1 cellular context compared by ENCODE assay signal in the genomic region with DNA sequence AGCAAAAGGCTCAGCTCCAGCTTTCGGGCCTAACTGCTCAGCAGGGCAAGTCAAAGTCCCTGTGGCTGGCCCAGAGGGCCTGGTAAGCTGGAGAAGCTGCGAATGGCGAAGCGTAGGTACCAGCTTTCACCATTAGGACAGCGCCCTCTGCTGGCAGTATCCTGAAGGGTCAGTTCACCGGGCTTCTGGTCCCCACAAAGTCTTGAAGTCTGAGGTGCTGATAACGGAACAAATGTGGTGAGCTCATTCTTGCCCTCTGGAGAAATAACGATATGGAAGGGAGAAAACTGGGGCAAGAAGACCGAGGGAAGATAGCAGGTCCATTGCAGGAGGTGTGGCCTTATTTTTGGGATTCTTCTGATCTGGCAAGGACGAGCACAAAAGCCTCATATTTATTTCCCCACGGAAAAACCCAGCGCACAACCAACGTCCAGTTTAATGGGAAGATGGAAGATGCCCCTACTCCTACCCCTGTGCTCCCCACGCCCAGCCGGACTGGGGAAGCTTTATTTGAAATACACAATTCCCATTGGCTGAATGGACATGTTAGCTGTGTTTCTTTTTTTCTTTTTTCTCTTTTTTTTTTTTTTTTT.
TF ChIP-seq lines count a peak whose summit lies in the region.

No MANE protein-coding gene starts in this region.

TF ChIP-seq in K562, 482 proteins besides CTCF, POLR2A, EP300 and RAD21 (continued from another document and continues in another):
- TF ChIP-seq MYNN (IDR thresholded peaks at IDR 0.05) (no peak), MYNN (CRISPR knock-in tag; IDR thresholded peaks at IDR 0.05) (no peak), CC2D1A (IDR thresholded peaks at IDR 0.05) (peak; percentile 70; the same call in 1 of the 2 replicates), NCOA1 (IDR thresholded peaks at IDR 0.05; ENCODE audit: low read depth) (no peak), PRPF4 (IDR thresholded peaks at IDR 0.05; ENCODE audit: insufficient read depth, low read depth, low read length, poor library complexity, severe bottlenecking) (no peak), BCL6 (CRISPR knock-in tag; IDR thresholded peaks at IDR 0.05) (no peak), ARID1B (IDR thresholded peaks at IDR 0.05) (peak; percentile 45), CREM (IDR thresholded peaks at IDR 0.05; ENCODE audit: low read depth) (peak; percentile 55), ZNF41 (CRISPR knock-in tag; conservative IDR thresholded peaks at IDR 0.05) (no peak), HCFC1 (IDR thresholded peaks at IDR 0.05; ENCODE audit: low read depth, low read length) (peak; percentile 19; the same call in 1 of the 2 replicates), NCOA4 (IDR thresholded peaks at IDR 0.05; ENCODE audit: partially characterized antibody) (no peak), CREB1 (IDR thresholded peaks at IDR 0.05) (no peak), CREB1 (CRISPR knock-in tag; IDR thresholded peaks at IDR 0.05) (no peak), SMARCB1 (IDR thresholded peaks at IDR 0.05; ENCODE audit: insufficient read length, low read depth) (no peak), GTF2F1 (IDR thresholded peaks at IDR 0.05; ENCODE audit: low read depth, low read length) (no peak), MCM5 (IDR thresholded peaks at IDR 0.05; ENCODE audit: low read depth) (no peak), COPS2 (conservative IDR thresholded peaks at IDR 0.05) (no peak), STAG1 (CRISPR knock-in tag; IDR thresholded peaks at IDR 0.05; ENCODE audit: borderline replicate concordance) (peak; percentile 46; the same call in 1 of the 2 replicates), JUND (IDR thresholded peaks at IDR 0.05; ENCODE audit: borderline replicate concordance, low read depth, low read length) (peak; percentile 75), JUND (tag; IDR thresholded peaks at IDR 0.05; ENCODE audit: borderline replicate concordance, low read depth, low read length) (peak; percentile 79; the same call in 2 of the 3 replicates), ZNF444 (CRISPR knock-in tag; IDR thresholded peaks at IDR 0.05) (no peak), STAT5A (IDR thresholded peaks at IDR 0.05; ENCODE audit: borderline replicate concordance, low read length) (no peak), POLR2AphosphoS2 (IDR thresholded peaks at IDR 0.05; ENCODE audit: low read length) (0 out of 2 replicates have a peak, but pooled peaks have one; percentile 51), PHF8 (IDR thresholded peaks at IDR 0.05; ENCODE audit: borderline replicate concordance, low read length) (no peak), ZNF431 (CRISPR knock-in tag; IDR thresholded peaks at IDR 0.05) (no peak), SMARCA5 (IDR thresholded peaks at IDR 0.05) (no peak)
- TF ChIP-seq, protein P1, sequence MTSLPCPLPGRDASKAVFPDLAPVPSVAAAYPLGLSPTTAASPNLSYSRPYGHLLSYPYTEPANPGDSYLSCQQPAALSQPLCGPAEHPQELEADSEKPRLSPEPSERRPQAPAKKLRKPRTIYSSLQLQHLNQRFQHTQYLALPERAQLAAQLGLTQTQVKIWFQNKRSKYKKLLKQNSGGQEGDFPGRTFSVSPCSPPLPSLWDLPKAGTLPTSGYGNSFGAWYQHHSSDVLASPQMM (CRISPR knock-in tag; IDR thresholded peaks at IDR 0.05): no peak
- TF ChIP-seq, protein P2, sequence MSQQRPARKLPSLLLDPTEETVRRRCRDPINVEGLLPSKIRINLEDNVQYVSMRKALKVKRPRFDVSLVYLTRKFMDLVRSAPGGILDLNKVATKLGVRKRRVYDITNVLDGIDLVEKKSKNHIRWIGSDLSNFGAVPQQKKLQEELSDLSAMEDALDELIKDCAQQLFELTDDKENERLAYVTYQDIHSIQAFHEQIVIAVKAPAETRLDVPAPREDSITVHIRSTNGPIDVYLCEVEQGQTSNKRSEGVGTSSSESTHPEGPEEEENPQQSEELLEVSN (IDR thresholded peaks at IDR 0.05; ENCODE audit: borderline replicate concordance in 1 of 2, extremely low read depth in 1 of 2, insufficient read depth in 1 of 2, insufficient read length in 1 of 2, low read depth in 1 of 2, low read length in 1 of 2, poor library complexity in 1 of 2, severe bottlenecking in 1 of 2): no peak
- TF ChIP-seq, protein P3, sequence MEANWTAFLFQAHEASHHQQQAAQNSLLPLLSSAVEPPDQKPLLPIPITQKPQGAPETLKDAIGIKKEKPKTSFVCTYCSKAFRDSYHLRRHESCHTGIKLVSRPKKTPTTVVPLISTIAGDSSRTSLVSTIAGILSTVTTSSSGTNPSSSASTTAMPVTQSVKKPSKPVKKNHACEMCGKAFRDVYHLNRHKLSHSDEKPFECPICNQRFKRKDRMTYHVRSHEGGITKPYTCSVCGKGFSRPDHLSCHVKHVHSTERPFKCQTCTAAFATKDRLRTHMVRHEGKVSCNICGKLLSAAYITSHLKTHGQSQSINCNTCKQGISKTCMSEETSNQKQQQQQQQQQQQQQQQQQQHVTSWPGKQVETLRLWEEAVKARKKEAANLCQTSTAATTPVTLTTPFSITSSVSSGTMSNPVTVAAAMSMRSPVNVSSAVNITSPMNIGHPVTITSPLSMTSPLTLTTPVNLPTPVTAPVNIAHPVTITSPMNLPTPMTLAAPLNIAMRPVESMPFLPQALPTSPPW (CRISPR knock-in tag; IDR thresholded peaks at IDR 0.05): no peak; the same call in 1 of the 2 replicates
- TF ChIP-seq, protein P4, sequence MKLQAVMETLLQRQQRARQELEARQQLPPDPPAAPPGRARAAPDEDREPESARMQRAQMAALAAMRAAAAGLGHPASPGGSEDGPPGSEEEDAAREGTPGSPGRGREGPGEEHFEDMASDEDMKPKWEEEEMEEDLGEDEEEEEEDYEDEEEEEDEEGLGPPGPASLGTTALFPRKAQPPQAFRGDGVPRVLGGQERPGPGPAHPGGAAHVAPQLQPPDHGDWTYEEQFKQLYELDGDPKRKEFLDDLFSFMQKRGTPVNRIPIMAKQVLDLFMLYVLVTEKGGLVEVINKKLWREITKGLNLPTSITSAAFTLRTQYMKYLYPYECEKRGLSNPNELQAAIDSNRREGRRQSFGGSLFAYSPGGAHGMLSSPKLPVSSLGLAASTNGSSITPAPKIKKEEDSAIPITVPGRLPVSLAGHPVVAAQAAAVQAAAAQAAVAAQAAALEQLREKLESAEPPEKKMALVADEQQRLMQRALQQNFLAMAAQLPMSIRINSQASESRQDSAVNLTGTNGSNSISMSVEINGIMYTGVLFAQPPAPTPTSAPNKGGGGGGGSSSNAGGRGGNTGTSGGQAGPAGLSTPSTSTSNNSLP (IDR thresholded peaks at IDR 0.05; ENCODE audit: borderline replicate concordance, low read depth, low read length): no peak
- TF ChIP-seq, protein P5, sequence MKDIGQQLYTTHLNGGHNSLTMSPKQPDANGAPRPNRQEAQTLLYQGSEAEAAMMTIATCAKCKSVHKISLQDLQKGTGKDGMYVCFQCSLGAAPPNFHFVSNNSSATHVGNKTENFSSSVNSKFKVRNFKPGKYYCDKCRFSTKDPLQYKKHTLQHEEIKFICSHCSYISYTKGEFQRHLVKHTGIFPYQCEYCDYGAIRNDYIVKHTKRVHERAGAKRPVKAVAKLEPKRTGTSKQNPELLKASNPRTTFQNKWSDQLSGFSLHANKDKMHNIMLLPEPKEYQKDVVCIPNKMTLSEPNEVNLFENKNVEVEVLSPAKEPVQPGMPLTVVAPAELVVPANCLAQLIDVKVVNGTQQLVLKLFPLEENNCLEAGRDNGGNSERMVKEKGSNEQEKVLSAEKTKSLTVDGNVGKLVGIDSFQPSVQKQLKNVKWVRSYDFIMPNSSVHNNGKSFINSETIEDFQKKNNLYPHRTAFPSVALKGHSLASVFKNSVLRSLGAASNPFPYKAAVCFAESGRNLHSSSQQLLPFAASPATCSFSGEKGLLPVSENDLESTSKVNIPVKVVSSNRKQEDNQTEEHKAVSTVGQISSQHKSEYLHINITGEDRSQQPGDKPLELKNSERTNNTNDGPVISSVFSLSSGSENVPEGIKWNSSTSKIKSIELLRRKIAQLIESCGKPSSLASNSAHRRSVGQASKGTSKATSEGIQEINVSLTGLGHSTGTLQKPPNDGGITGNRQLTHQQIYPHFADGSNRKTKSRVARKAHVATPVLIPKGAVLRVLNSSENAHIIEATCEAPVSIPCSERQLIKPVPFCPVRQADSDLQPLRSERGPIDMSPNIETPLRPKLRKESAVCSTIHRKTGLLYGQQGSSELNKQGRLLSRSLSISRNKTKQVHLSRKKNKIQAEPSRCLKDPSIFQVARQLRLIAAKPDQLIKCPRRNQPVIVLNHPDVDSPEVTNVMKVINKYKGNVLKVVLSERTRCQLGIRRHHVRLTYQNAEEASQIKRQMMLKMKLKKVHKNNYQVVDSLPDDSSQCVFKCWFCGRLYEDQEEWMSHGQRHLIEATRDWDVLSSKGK (CRISPR knock-in tag; IDR thresholded peaks at IDR 0.05): no peak
- TF ChIP-seq, protein P6, sequence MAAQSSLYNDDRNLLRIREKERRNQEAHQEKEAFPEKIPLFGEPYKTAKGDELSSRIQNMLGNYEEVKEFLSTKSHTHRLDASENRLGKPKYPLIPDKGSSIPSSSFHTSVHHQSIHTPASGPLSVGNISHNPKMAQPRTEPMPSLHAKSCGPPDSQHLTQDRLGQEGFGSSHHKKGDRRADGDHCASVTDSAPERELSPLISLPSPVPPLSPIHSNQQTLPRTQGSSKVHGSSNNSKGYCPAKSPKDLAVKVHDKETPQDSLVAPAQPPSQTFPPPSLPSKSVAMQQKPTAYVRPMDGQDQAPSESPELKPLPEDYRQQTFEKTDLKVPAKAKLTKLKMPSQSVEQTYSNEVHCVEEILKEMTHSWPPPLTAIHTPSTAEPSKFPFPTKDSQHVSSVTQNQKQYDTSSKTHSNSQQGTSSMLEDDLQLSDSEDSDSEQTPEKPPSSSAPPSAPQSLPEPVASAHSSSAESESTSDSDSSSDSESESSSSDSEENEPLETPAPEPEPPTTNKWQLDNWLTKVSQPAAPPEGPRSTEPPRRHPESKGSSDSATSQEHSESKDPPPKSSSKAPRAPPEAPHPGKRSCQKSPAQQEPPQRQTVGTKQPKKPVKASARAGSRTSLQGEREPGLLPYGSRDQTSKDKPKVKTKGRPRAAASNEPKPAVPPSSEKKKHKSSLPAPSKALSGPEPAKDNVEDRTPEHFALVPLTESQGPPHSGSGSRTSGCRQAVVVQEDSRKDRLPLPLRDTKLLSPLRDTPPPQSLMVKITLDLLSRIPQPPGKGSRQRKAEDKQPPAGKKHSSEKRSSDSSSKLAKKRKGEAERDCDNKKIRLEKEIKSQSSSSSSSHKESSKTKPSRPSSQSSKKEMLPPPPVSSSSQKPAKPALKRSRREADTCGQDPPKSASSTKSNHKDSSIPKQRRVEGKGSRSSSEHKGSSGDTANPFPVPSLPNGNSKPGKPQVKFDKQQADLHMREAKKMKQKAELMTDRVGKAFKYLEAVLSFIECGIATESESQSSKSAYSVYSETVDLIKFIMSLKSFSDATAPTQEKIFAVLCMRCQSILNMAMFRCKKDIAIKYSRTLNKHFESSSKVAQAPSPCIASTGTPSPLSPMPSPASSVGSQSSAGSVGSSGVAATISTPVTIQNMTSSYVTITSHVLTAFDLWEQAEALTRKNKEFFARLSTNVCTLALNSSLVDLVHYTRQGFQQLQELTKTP (IDR thresholded peaks at IDR 0.05; ENCODE audit: low read depth in 1 of 2, partially characterized antibody in 2 of 2): peak in 1 of 2 experiments; percentile 22
- TF ChIP-seq, protein P7, sequence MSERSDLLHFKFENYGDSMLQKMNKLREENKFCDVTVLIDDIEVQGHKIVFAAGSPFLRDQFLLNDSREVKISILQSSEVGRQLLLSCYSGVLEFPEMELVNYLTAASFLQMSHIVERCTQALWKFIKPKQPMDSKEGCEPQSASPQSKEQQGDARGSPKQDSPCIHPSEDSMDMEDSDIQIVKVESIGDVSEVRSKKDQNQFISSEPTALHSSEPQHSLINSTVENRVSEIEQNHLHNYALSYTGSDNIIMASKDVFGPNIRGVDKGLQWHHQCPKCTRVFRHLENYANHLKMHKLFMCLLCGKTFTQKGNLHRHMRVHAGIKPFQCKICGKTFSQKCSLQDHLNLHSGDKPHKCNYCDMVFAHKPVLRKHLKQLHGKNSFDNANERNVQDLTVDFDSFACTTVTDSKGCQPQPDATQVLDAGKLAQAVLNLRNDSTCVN (CRISPR knock-in tag; IDR thresholded peaks at IDR 0.05): no peak
- TF ChIP-seq, protein P8, sequence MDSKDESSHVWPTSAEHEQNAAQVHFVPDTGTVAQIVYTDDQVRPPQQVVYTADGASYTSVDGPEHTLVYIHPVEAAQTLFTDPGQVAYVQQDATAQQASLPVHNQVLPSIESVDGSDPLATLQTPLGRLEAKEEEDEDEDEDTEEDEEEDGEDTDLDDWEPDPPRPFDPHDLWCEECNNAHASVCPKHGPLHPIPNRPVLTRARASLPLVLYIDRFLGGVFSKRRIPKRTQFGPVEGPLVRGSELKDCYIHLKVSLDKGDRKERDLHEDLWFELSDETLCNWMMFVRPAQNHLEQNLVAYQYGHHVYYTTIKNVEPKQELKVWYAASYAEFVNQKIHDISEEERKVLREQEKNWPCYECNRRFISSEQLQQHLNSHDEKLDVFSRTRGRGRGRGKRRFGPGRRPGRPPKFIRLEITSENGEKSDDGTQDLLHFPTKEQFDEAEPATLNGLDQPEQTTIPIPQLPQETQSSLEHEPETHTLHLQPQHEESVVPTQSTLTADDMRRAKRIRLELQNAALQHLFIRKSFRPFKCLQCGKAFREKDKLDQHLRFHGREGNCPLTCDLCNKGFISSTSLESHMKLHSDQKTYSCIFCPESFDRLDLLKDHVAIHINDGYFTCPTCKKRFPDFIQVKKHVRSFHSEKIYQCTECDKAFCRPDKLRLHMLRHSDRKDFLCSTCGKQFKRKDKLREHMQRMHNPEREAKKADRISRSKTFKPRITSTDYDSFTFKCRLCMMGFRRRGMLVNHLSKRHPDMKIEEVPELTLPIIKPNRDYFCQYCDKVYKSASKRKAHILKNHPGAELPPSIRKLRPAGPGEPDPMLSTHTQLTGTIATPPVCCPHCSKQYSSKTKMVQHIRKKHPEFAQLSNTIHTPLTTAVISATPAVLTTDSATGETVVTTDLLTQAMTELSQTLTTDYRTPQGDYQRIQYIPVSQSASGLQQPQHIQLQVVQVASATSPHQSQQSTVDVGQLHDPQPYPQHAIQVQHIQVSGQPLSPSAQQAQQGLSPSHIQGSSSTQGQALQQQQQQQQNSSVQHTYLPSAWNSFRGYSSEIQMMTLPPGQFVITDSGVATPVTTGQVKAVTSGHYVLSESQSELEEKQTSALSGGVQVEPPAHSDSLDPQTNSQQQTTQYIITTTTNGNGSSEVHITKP (IDR thresholded peaks at IDR 0.05; ENCODE audit: partially characterized antibody): peak; percentile 29
- TF ChIP-seq, protein P9, sequence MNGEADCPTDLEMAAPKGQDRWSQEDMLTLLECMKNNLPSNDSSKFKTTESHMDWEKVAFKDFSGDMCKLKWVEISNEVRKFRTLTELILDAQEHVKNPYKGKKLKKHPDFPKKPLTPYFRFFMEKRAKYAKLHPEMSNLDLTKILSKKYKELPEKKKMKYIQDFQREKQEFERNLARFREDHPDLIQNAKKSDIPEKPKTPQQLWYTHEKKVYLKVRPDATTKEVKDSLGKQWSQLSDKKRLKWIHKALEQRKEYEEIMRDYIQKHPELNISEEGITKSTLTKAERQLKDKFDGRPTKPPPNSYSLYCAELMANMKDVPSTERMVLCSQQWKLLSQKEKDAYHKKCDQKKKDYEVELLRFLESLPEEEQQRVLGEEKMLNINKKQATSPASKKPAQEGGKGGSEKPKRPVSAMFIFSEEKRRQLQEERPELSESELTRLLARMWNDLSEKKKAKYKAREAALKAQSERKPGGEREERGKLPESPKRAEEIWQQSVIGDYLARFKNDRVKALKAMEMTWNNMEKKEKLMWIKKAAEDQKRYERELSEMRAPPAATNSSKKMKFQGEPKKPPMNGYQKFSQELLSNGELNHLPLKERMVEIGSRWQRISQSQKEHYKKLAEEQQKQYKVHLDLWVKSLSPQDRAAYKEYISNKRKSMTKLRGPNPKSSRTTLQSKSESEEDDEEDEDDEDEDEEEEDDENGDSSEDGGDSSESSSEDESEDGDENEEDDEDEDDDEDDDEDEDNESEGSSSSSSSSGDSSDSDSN (IDR thresholded peaks at IDR 0.05; ENCODE audit: borderline replicate concordance in 1 of 2, low read depth in 2 of 2, low read length in 2 of 2): 0 out of 4 replicates have a peak, but pooled peaks of 1 of the 2 experiments have one; percentile 20
